ENCODE assay signal across 14 cellular contexts in the genomic region with DNA sequence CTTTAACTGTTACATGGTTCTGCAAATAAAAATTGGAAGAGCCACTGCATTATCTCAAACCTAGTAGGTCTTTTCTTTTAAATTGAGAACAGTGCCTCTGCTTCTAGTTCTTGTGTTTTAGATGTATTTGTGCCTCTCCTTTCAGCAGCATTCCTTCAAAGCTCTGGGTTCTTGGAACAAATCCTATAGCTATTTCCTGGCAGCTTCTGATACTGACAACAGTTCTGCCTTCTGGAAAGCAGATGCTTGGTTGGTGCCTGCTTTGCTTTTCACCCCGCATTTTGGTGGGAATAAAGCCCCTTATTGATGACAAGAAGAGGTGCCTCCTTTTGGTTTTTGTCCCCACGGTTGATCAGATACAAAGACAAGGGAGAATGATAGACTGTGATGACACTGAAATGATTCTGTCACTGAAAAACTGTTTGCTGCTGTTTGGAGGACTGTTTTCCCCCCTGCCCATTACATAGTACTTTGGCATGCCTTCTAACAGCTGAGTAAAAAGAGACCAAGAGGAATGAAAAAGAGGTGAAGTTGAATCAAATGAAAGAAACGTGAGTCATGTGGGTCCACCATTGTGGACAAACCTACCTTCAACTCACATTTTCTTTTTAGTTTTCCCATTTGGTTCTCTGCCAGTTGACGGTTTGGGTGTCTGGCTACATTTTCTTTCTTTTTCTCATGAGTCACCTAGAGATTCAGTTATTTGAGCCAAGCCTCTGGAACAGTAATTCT. TPM values are rescaled to one million over a fixed set of nuclear protein-coding genes. Genes with fewer than 3 reads are reported as not detected.
DNase-seq lines count a peak whose midpoint lies in the region; ATAC-seq and TF ChIP-seq lines count a peak whose summit lies in the region.
"Had no signal": no experiment of that assay in that cellular context is flagged by ENCODE, and none has a peak within 500 bp of the region (broad histone marks: within the 10 kb centered on the region; RNA-seq: fewer than 3 reads in every experiment).

No MANE protein-coding gene starts in this region.

- no peak for TF ChIP-seq EP300 in sigmoid colon (IDR thresholded peaks at IDR 0.05)

- no peaks in the 10 kb centered on the region for H3K27me3 ChIP-seq in sigmoid colon
- H3K27me3 ChIP-seq: brain microvascular endothelial cell had no signal

- TF ChIP-seq CTCF in coronary artery (IDR thresholded peaks at IDR 0.05): no peak
- TF ChIP-seq CTCF in sigmoid colon (IDR thresholded peaks at IDR 0.05): no peak

- TF ChIP-seq POLR2A in sigmoid colon (IDR thresholded peaks at IDR 0.05): no peak

- H3K36me3 ChIP-seq in sigmoid colon: peaks cover 0 to 36% (median 3%) of the 10 kb centered on the region in 4 donors

- DNase-seq in AG20443 (ENCODE audit: low spot score) (peak; percentile 45), NCI-H226 (peak; percentile 64), coronary artery (ENCODE audit: low spot score) (no peak), middle frontal gyrus (ENCODE audit: extremely low spot score, low spot score) (peak; percentile 42), sigmoid colon (no peak)
- no peak for DNase-seq in activated T-cell treated with anti-CD3 and anti-CD28 coated beads, Interleukin-2, amount 50 U/mL, for 48 hours
- DNase-seq: activated CD4-positive, alpha-beta T cell treated with anti-CD3 and anti-CD28 coated beads for 4 hours; brain microvascular endothelial cell; CD8-positive, alpha-beta memory T cell; immature natural killer cell; Karpas-422; NCI-H2081 had no signal

- H3K9me3 ChIP-seq in sigmoid colon: no peaks in the 10 kb centered on the region

- 86 to 87% methylated on average over 4 of the region's 4 CpGs for WGBS in sigmoid colon, 2 donors

- ATAC-seq in HG02884 (IDR thresholded peaks at IDR 0.05; ENCODE audit: unreplicated experiment) (no peak), GM19351 (IDR thresholded peaks at IDR 0.05; ENCODE audit: unreplicated experiment) (no peak)

- H3K4me1 ChIP-seq in sigmoid colon: peaks cover 0 to 24% (median 7%) of the 10 kb centered on the region in 4 donors

- H3K27ac ChIP-seq in coronary artery: peak overlapping the region; percentile 18 to 35
- H3K27ac ChIP-seq in sigmoid colon: peak overlapping the region in 1 of 4 donors; percentile 30
- H3K27ac ChIP-seq: brain microvascular endothelial cell had no signal

- H3K4me3 ChIP-seq in coronary artery: no peak overlapping the region
- H3K4me3 ChIP-seq in sigmoid colon: no peak overlapping the region

- intact Hi-C loops in sigmoid colon (cut with DNase I): no loop called here

RNA-seq across cellular contexts. Expression of gene PTCD2, which starts 5.6 kb away (rescaled TPM):
- 10 to 100 TPM in 1 of 4 donors, 1 to 10 TPM in 3; 5.4 to 12.7 (median 6.0) TPM for total RNA-seq in sigmoid colon
- 1 to 10 TPM in 2 of 3 donors, under 1 TPM in 1; 0.60 to 3.5 (median 1.2) TPM for polyA plus RNA-seq in sigmoid colon

RNA-seq across cellular contexts. Expression of gene MRPS27, which starts 5.7 kb away (rescaled TPM):
- 10 to 100 TPM; 44.8 to 64.0 (median 49.6) TPM for total RNA-seq in sigmoid colon
- polyA plus RNA-seq in sigmoid colon: 10 to 100 TPM; 23.1 to 38.2 (median 23.4) TPM

Comparison
In these comparisons a context has a peak if more than half of its experiments do, and no peak if none do; other contexts are left out.
1. DNase-seq: peak in AG20443 (single experiment), NCI-H226 (single experiment) and middle frontal gyrus (single experiment); none in coronary artery (single experiment), sigmoid colon (single experiment) and activated T-cell treated with anti-CD3 and anti-CD28 coated beads, Interleukin-2, amount 50 U/mL, for 48 hours (0 of 2).